In genomic region chr6:45830441-45831139, GRCh38 we compare ENCODE assay signal across 8 cellular contexts.
DNase-seq lines count a peak whose midpoint lies in the region; ATAC-seq and TF ChIP-seq lines count a peak whose summit lies in the region.
"Had no signal": no experiment of that assay in that cellular context is flagged by ENCODE, and none has a peak within 500 bp of the region (broad histone marks: within the 10 kb centered on the region; RNA-seq: fewer than 3 reads in every experiment).

No MANE protein-coding gene starts in this region.

- peak overlapping the region in 2 of 4 donors; percentile 22 to 35 for H3K27ac ChIP-seq in Peyer's patch
- H3K27ac ChIP-seq: upper lobe of left lung had no signal

- DNase-seq in Peyer's patch, result peak in 2 of 3 donors; percentile 57 to 60
- no peak for DNase-seq in NCI-H345 treated with DMSO at 0.1 percent for 48 hours (lab: John Stamatoyannopoulos, UW; ENCODE audit: unreplicated experiment)
- DNase-seq in SW 1271 (lab: John Stamatoyannopoulos, UW), result no peak
- no peak for DNase-seq in retina
- DNase-seq: upper lobe of left lung had no signal

- H3K36me3 ChIP-seq in Peyer's patch, result no peaks in the 10 kb centered on the region
- H3K36me3 ChIP-seq: upper lobe of left lung had no signal

- H3K9me3 ChIP-seq in Peyer's patch, result no peaks in the 10 kb centered on the region

- H3K27me3 ChIP-seq in Peyer's patch, result no peaks in the 10 kb centered on the region
- H3K27me3 ChIP-seq: upper lobe of left lung had no signal

- ATAC-seq in GM19023 (IDR thresholded peaks at IDR 0.05; ENCODE audit: unreplicated experiment), result peak; percentile 87
- ATAC-seq in HG02870 (IDR thresholded peaks at IDR 0.05; ENCODE audit: unreplicated experiment), result peak; percentile 91
- ATAC-seq in esophagus mucosa, result peak; percentile 60

- no peaks in the 10 kb centered on the region for H3K4me1 ChIP-seq in Peyer's patch

- H3K4me3 ChIP-seq in Peyer's patch, result peak overlapping the region in 2 of 4 donors; percentile 14 to 18
- H3K4me3 ChIP-seq: upper lobe of left lung had no signal

- TF ChIP-seq CTCF in Peyer's patch (IDR thresholded peaks at IDR 0.05), result no peak

- no peak for TF ChIP-seq POLR2A in Peyer's patch (IDR thresholded peaks at IDR 0.05)

Comparison
In these comparisons a context has a peak if more than half of its experiments do, and no peak if none do; other contexts are left out.
1. DNase-seq: peak in Peyer's patch (2 of 3); none in NCI-H345 treated with DMSO at 0.1 percent for 48 hours (single experiment), SW 1271 (0 of 2) and retina (single experiment).
2. Peak in every context shown above with its lines, with median percentiles within 50 percentile points of each other: ATAC-seq.